Comparison of ENCODE assay signal across 1 cellular context in the genomic region with DNA sequence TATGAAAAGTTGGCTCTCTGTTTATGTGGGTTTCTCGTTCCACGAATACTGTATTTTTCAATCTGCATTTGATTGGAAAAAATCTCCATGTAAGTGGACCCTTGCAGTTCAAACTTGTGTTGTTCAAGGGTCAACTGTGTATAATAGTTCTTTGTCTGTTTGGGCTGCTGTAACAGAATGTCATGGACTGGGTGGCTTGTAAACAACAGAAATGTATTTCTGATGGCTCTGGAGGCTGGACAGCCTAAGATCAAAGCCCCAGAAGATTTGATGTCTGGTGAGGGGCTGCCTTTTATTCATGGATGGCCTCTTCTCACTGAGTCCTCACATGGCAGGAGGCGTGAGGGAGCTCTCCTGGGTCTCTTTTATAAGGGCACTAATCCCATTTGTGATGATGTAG.
TF ChIP-seq lines count a peak whose summit lies in the region.

No MANE protein-coding gene starts in this region.

TF ChIP-seq in HepG2, 621 proteins besides CTCF, POLR2A, EP300 and RAD21 (continued from another document and continues in another):
- TF ChIP-seq, protein P1, sequence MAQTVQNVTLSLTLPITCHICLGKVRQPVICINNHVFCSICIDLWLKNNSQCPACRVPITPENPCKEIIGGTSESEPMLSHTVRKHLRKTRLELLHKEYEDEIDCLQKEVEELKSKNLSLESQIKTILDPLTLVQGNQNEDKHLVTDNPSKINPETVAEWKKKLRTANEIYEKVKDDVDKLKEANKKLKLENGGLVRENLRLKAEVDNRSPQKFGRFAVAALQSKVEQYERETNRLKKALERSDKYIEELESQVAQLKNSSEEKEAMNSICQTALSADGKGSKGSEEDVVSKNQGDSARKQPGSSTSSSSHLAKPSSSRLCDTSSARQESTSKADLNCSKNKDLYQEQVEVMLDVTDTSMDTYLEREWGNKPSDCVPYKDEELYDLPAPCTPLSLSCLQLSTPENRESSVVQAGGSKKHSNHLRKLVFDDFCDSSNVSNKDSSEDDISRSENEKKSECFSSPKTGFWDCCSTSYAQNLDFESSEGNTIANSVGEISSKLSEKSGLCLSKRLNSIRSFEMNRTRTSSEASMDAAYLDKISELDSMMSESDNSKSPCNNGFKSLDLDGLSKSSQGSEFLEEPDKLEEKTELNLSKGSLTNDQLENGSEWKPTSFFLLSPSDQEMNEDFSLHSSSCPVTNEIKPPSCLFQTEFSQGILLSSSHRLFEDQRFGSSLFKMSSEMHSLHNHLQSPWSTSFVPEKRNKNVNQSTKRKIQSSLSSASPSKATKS (CRISPR knock-in tag; IDR thresholded peaks at IDR 0.05): no peak
- no peak for TF ChIP-seq NKX3-1 (CRISPR knock-in tag; IDR thresholded peaks at IDR 0.05)
- no peak for TF ChIP-seq TBX3 (IDR thresholded peaks at IDR 0.05; ENCODE audit: borderline replicate concordance)
- peak; percentile 35; the same call in 1 of the 2 replicates for TF ChIP-seq FOXJ3 (CRISPR knock-in tag; IDR thresholded peaks at IDR 0.05; ENCODE audit: borderline replicate concordance)
- TF ChIP-seq ISL2 (CRISPR knock-in tag; IDR thresholded peaks at IDR 0.05): peak; percentile 83
- TF ChIP-seq HOXA3 (CRISPR knock-in tag; IDR thresholded peaks at IDR 0.05): peak; percentile 21; the same call in 1 of the 2 replicates
- TF ChIP-seq, protein P2, sequence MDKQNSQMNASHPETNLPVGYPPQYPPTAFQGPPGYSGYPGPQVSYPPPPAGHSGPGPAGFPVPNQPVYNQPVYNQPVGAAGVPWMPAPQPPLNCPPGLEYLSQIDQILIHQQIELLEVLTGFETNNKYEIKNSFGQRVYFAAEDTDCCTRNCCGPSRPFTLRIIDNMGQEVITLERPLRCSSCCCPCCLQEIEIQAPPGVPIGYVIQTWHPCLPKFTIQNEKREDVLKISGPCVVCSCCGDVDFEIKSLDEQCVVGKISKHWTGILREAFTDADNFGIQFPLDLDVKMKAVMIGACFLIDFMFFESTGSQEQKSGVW (CRISPR knock-in tag; IDR thresholded peaks at IDR 0.05; ENCODE audit: borderline replicate concordance): no peak
- TF ChIP-seq RXRB (CRISPR knock-in tag; IDR thresholded peaks at IDR 0.05; ENCODE audit: borderline replicate concordance): peak; percentile 29; the same call in 1 of the 2 replicates
- TF ChIP-seq, protein P3, sequence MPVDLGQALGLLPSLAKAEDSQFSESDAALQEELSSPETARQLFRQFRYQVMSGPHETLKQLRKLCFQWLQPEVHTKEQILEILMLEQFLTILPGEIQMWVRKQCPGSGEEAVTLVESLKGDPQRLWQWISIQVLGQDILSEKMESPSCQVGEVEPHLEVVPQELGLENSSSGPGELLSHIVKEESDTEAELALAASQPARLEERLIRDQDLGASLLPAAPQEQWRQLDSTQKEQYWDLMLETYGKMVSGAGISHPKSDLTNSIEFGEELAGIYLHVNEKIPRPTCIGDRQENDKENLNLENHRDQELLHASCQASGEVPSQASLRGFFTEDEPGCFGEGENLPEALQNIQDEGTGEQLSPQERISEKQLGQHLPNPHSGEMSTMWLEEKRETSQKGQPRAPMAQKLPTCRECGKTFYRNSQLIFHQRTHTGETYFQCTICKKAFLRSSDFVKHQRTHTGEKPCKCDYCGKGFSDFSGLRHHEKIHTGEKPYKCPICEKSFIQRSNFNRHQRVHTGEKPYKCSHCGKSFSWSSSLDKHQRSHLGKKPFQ (CRISPR knock-in tag; IDR thresholded peaks at IDR 0.05; ENCODE audit: insufficient replicate concordance): no peak
- TF ChIP-seq ZC3H13 (CRISPR knock-in tag; IDR thresholded peaks at IDR 0.05): no peak
- TF ChIP-seq FOSL2 (CRISPR knock-in tag; IDR thresholded peaks at IDR 0.05): no peak
- no peak for TF ChIP-seq RBFOX2 (IDR thresholded peaks at IDR 0.05; ENCODE audit: low read depth, low read length)
- TF ChIP-seq ZNF431 (CRISPR knock-in tag; IDR thresholded peaks at IDR 0.05; ENCODE audit: borderline replicate concordance, low read depth): no peak
- TF ChIP-seq, protein P4, sequence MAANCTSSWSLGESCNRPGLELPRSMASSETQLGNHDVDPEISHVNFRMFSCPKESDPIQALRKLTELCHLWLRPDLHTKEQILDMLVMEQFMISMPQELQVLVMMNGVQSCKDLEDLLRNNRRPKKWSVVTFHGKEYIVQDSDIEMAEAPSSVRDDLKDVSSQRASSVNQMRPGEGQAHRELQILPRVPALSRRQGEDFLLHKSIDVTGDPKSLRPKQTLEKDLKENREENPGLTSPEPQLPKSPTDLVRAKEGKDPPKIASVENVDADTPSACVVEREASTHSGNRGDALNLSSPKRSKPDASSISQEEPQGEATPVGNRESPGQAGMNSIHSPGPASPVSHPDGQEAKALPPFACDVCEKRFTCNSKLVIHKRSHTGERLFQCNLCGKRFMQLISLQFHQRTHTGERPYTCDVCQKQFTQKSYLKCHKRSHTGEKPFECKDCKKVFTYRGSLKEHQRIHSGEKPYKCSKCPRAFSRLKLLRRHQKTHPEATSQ (CRISPR knock-in tag; IDR thresholded peaks at IDR 0.05; ENCODE audit: borderline replicate concordance): no peak
- no peak for TF ChIP-seq SIX4 (CRISPR knock-in tag; IDR thresholded peaks at IDR 0.05)
- no peak for TF ChIP-seq POLR2AphosphoS5 (IDR thresholded peaks at IDR 0.05; ENCODE audit: low read depth, low read length)
- TF ChIP-seq CEBPG (CRISPR knock-in tag; IDR thresholded peaks at IDR 0.05): peak; percentile 26; the same call in 1 of the 2 replicates
- no peak for TF ChIP-seq TAF1 (CRISPR knock-in tag; IDR thresholded peaks at IDR 0.05)
- no peak for TF ChIP-seq FLYWCH1 (CRISPR knock-in tag; IDR thresholded peaks at IDR 0.05)
- no peak for TF ChIP-seq ZNF296 (CRISPR knock-in tag; conservative IDR thresholded peaks at IDR 0.05)
- TF ChIP-seq ZNF263 (CRISPR knock-in tag; IDR thresholded peaks at IDR 0.05): 0 out of 2 replicates have a peak, but pooled peaks have one; percentile 20
- TF ChIP-seq TOPORS (CRISPR knock-in tag; IDR thresholded peaks at IDR 0.05): no peak
- TF ChIP-seq ZNF326 (CRISPR knock-in tag; IDR thresholded peaks at IDR 0.05; ENCODE audit: borderline replicate concordance): no peak
- TF ChIP-seq, protein P5, sequence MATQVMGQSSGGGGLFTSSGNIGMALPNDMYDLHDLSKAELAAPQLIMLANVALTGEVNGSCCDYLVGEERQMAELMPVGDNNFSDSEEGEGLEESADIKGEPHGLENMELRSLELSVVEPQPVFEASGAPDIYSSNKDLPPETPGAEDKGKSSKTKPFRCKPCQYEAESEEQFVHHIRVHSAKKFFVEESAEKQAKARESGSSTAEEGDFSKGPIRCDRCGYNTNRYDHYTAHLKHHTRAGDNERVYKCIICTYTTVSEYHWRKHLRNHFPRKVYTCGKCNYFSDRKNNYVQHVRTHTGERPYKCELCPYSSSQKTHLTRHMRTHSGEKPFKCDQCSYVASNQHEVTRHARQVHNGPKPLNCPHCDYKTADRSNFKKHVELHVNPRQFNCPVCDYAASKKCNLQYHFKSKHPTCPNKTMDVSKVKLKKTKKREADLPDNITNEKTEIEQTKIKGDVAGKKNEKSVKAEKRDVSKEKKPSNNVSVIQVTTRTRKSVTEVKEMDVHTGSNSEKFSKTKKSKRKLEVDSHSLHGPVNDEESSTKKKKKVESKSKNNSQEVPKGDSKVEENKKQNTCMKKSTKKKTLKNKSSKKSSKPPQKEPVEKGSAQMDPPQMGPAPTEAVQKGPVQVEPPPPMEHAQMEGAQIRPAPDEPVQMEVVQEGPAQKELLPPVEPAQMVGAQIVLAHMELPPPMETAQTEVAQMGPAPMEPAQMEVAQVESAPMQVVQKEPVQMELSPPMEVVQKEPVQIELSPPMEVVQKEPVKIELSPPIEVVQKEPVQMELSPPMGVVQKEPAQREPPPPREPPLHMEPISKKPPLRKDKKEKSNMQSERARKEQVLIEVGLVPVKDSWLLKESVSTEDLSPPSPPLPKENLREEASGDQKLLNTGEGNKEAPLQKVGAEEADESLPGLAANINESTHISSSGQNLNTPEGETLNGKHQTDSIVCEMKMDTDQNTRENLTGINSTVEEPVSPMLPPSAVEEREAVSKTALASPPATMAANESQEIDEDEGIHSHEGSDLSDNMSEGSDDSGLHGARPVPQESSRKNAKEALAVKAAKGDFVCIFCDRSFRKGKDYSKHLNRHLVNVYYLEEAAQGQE (IDR thresholded peaks at IDR 0.05; ENCODE audit: borderline replicate concordance in 1 of 2, low read depth in 1 of 2, low read length in 2 of 2): peak in 1 of 2 experiments; percentile 64; a peak in 1 of 4 replicates
- no peak for TF ChIP-seq ZNF615 (CRISPR knock-in tag; IDR thresholded peaks at IDR 0.05; ENCODE audit: borderline replicate concordance)
- no peak for TF ChIP-seq MAFG (CRISPR knock-in tag; IDR thresholded peaks at IDR 0.05)
- TF ChIP-seq HOXA7 (CRISPR knock-in tag; IDR thresholded peaks at IDR 0.05): no peak
- TF ChIP-seq RBM39 (IDR thresholded peaks at IDR 0.05; ENCODE audit: low read depth, low read length, poor library complexity, severe bottlenecking): no peak
- TF ChIP-seq ZNF12 (CRISPR knock-in tag; IDR thresholded peaks at IDR 0.05): peak; percentile 48; the same call in 1 of the 2 replicates
- no peak for TF ChIP-seq MED8 (CRISPR knock-in tag; IDR thresholded peaks at IDR 0.05; ENCODE audit: insufficient replicate concordance)
- no peak for TF ChIP-seq HMG20A (CRISPR knock-in tag; IDR thresholded peaks at IDR 0.05; ENCODE audit: borderline replicate concordance)
- TF ChIP-seq, protein P6, sequence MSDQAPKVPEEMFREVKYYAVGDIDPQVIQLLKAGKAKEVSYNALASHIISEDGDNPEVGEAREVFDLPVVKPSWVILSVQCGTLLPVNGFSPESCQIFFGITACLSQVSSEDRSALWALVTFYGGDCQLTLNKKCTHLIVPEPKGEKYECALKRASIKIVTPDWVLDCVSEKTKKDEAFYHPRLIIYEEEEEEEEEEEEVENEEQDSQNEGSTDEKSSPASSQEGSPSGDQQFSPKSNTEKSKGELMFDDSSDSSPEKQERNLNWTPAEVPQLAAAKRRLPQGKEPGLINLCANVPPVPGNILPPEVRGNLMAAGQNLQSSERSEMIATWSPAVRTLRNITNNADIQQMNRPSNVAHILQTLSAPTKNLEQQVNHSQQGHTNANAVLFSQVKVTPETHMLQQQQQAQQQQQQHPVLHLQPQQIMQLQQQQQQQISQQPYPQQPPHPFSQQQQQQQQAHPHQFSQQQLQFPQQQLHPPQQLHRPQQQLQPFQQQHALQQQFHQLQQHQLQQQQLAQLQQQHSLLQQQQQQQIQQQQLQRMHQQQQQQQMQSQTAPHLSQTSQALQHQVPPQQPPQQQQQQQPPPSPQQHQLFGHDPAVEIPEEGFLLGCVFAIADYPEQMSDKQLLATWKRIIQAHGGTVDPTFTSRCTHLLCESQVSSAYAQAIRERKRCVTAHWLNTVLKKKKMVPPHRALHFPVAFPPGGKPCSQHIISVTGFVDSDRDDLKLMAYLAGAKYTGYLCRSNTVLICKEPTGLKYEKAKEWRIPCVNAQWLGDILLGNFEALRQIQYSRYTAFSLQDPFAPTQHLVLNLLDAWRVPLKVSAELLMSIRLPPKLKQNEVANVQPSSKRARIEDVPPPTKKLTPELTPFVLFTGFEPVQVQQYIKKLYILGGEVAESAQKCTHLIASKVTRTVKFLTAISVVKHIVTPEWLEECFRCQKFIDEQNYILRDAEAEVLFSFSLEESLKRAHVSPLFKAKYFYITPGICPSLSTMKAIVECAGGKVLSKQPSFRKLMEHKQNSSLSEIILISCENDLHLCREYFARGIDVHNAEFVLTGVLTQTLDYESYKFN (CRISPR knock-in tag; conservative IDR thresholded peaks at IDR 0.05): peak; percentile 86
- TF ChIP-seq THYN1 (CRISPR knock-in tag; IDR thresholded peaks at IDR 0.05; ENCODE audit: borderline replicate concordance, low read depth): no peak
- TF ChIP-seq, protein P7, sequence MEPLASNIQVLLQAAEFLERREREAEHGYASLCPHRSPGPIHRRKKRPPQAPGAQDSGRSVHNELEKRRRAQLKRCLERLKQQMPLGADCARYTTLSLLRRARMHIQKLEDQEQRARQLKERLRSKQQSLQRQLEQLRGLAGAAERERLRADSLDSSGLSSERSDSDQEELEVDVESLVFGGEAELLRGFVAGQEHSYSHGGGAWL (CRISPR knock-in tag; IDR thresholded peaks at IDR 0.05): no peak
- no peak for TF ChIP-seq NR1H2 (CRISPR knock-in tag; IDR thresholded peaks at IDR 0.05; ENCODE audit: borderline replicate concordance, low read depth)
- TF ChIP-seq CREB1 (IDR thresholded peaks at IDR 0.05): no peak
- no peak; the same call in 1 of the 2 replicates for TF ChIP-seq CREB1 (CRISPR knock-in tag; IDR thresholded peaks at IDR 0.05)
- TF ChIP-seq, protein P8, sequence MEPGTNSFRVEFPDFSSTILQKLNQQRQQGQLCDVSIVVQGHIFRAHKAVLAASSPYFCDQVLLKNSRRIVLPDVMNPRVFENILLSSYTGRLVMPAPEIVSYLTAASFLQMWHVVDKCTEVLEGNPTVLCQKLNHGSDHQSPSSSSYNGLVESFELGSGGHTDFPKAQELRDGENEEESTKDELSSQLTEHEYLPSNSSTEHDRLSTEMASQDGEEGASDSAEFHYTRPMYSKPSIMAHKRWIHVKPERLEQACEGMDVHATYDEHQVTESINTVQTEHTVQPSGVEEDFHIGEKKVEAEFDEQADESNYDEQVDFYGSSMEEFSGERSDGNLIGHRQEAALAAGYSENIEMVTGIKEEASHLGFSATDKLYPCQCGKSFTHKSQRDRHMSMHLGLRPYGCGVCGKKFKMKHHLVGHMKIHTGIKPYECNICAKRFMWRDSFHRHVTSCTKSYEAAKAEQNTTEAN (CRISPR knock-in tag; conservative IDR thresholded peaks at IDR 0.05): no peak
- TF ChIP-seq KDM5B (CRISPR knock-in tag; IDR thresholded peaks at IDR 0.05; ENCODE audit: borderline replicate concordance): no peak
- TF ChIP-seq FOXP1 (IDR thresholded peaks at IDR 0.05): peak; percentile 74
- TF ChIP-seq FOXP1 (CRISPR knock-in tag; IDR thresholded peaks at IDR 0.05): peak; percentile 86
- TF ChIP-seq ZMYM2 (CRISPR knock-in tag; IDR thresholded peaks at IDR 0.05): no peak
- TF ChIP-seq KLF13 (CRISPR knock-in tag; IDR thresholded peaks at IDR 0.05): no peak
- peak; percentile 53; the same call in 1 of the 2 replicates for TF ChIP-seq NCOR1 (IDR thresholded peaks at IDR 0.05; ENCODE audit: borderline replicate concordance, low read length)
- TF ChIP-seq ZNF34 (CRISPR knock-in tag; IDR thresholded peaks at IDR 0.05; ENCODE audit: borderline replicate concordance): no peak
- TF ChIP-seq, protein P9, sequence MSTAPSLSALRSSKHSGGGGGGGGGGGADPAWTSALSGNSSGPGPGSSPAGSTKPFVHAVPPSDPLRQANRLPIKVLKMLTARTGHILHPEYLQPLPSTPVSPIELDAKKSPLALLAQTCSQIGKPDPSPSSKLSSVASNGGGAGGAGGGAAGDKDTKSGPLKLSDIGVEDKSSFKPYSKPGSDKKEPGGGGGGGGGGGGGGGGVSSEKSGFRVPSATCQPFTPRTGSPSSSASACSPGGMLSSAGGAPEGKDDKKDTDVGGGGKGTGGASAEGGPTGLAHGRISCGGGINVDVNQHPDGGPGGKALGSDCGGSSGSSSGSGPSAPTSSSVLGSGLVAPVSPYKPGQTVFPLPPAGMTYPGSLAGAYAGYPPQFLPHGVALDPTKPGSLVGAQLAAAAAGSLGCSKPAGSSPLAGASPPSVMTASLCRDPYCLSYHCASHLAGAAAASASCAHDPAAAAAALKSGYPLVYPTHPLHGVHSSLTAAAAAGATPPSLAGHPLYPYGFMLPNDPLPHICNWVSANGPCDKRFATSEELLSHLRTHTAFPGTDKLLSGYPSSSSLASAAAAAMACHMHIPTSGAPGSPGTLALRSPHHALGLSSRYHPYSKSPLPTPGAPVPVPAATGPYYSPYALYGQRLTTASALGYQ (CRISPR knock-in tag; IDR thresholded peaks at IDR 0.05): no peak
- no peak for TF ChIP-seq ZNF598 (CRISPR knock-in tag; IDR thresholded peaks at IDR 0.05; ENCODE audit: borderline replicate concordance)
- TF ChIP-seq CHCHD3 (CRISPR knock-in tag; IDR thresholded peaks at IDR 0.05): no peak
